1 cellular context compared by ENCODE assay signal in the genomic region with DNA sequence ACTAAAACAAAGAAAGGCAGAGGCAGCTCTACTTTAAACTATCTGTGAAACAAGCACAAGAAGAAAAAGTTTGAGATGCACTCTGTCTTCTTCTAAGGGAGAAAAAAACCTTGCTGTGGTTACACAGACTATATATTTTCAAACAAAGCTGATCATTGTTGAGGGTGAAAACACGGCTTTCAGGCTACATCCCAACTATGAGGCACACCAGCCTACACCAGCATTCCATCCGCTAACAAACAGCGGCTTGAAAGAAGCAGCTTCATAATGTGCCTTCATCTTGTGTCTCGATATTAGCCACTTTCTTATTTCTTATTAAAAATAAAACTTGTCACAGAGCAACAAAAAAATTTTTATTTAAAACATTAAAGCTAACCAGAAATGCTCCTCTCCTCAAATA.
TF ChIP-seq lines count a peak whose summit lies in the region.

No MANE protein-coding gene starts in this region.

TF ChIP-seq in WTC11, 78 proteins besides CTCF, POLR2A, EP300 and RAD21 (continued from another document):
- TF ChIP-seq, protein P1, sequence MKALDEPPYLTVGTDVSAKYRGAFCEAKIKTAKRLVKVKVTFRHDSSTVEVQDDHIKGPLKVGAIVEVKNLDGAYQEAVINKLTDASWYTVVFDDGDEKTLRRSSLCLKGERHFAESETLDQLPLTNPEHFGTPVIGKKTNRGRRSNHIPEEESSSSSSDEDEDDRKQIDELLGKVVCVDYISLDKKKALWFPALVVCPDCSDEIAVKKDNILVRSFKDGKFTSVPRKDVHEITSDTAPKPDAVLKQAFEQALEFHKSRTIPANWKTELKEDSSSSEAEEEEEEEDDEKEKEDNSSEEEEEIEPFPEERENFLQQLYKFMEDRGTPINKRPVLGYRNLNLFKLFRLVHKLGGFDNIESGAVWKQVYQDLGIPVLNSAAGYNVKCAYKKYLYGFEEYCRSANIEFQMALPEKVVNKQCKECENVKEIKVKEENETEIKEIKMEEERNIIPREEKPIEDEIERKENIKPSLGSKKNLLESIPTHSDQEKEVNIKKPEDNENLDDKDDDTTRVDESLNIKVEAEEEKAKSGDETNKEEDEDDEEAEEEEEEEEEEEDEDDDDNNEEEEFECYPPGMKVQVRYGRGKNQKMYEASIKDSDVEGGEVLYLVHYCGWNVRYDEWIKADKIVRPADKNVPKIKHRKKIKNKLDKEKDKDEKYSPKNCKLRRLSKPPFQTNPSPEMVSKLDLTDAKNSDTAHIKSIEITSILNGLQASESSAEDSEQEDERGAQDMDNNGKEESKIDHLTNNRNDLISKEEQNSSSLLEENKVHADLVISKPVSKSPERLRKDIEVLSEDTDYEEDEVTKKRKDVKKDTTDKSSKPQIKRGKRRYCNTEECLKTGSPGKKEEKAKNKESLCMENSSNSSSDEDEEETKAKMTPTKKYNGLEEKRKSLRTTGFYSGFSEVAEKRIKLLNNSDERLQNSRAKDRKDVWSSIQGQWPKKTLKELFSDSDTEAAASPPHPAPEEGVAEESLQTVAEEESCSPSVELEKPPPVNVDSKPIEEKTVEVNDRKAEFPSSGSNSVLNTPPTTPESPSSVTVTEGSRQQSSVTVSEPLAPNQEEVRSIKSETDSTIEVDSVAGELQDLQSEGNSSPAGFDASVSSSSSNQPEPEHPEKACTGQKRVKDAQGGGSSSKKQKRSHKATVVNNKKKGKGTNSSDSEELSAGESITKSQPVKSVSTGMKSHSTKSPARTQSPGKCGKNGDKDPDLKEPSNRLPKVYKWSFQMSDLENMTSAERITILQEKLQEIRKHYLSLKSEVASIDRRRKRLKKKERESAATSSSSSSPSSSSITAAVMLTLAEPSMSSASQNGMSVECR (CRISPR knock-in tag; IDR thresholded peaks at IDR 0.05; ENCODE audit: borderline replicate concordance): no peak
- TF ChIP-seq OVOL2 (CRISPR knock-in tag; IDR thresholded peaks at IDR 0.05; ENCODE audit: borderline replicate concordance): no peak
- no peak for TF ChIP-seq HMGA2 (CRISPR knock-in tag; IDR thresholded peaks at IDR 0.05)
- no peak for TF ChIP-seq ZNF416 (CRISPR knock-in tag; IDR thresholded peaks at IDR 0.05)
- no peak for TF ChIP-seq JUN (CRISPR knock-in tag; IDR thresholded peaks at IDR 0.05)
- TF ChIP-seq KAT7 (CRISPR knock-in tag; IDR thresholded peaks at IDR 0.05; ENCODE audit: borderline replicate concordance): no peak
- TF ChIP-seq, protein P2, sequence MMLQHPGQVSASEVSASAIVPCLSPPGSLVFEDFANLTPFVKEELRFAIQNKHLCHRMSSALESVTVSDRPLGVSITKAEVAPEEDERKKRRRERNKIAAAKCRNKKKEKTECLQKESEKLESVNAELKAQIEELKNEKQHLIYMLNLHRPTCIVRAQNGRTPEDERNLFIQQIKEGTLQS (CRISPR knock-in tag; conservative IDR thresholded peaks at IDR 0.05): no peak
- TF ChIP-seq PRRX2 (CRISPR knock-in tag; IDR thresholded peaks at IDR 0.05): no peak
- no peak for TF ChIP-seq SMAD3 (CRISPR knock-in tag; IDR thresholded peaks at IDR 0.05; ENCODE audit: borderline replicate concordance)
- TF ChIP-seq, protein P3, sequence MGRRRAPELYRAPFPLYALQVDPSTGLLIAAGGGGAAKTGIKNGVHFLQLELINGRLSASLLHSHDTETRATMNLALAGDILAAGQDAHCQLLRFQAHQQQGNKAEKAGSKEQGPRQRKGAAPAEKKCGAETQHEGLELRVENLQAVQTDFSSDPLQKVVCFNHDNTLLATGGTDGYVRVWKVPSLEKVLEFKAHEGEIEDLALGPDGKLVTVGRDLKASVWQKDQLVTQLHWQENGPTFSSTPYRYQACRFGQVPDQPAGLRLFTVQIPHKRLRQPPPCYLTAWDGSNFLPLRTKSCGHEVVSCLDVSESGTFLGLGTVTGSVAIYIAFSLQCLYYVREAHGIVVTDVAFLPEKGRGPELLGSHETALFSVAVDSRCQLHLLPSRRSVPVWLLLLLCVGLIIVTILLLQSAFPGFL (CRISPR knock-in tag; IDR thresholded peaks at IDR 0.05; ENCODE audit: borderline replicate concordance): no peak
